Comparison of ENCODE assay signal across 8 cellular contexts in the genomic region with DNA sequence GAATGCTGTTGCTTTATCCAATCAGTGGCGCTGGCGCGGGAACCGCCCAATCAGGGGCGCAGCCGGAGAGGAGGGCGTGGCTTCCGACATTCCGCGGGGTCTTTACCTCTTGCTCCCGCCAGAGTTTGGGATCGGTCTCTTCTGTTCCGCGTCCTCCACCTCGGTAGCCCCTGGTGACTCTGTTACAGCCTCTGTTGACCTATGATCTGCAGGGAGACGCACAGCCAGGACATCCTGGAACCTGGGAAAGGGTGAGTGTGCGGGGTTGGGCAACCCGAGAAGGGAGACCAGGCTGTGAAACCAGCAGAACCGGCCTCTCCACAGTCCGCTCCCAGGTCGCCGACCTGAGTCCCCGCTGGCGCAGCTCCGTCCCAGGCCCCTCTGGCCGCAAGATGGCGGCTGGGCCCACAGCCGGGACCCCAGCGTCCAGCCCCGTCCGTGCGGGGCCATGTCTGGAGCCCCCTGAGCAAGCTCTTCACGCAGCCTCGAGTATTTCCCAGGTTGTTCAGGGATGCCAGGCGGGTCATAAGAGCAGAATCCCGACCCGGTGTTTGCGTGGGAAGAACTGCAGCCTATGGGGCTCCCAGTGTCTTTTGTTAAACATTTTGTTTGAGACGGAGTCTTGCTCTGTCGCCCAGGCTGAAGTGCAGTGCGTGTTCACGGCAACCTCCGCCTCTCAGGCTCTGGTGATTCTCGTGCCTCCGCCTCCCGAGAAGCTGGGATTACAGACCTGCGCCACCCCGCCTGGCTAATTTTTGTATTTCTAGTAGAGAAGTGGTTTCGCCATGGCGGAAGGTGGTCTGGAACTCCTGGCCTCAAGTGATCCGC. TPM values are rescaled to one million over a fixed set of nuclear protein-coding genes. Genes with fewer than 3 reads are reported as not detected.
A peak's percentile ranks its signal among the peaks of the same experiment; 100 is the strongest.
DNase-seq lines count a peak whose midpoint lies in the region; ATAC-seq and TF ChIP-seq lines count a peak whose summit lies in the region.

No MANE protein-coding gene starts in this region.

- DNase-seq in DMS53 treated with DMSO at 0.1 percent for 48 hours (lab: John Stamatoyannopoulos, UW; ENCODE audit: unreplicated experiment), result peak; percentile 65
- peak; percentile 78 for DNase-seq in H4 (ENCODE audit: low spot score)
- peak; percentile 62 to 85 for DNase-seq in NCI-H526 (lab: John Stamatoyannopoulos, UW)
- peak; percentile 85 to 86 for DNase-seq in activated T-cell treated with anti-CD3 and anti-CD28 coated beads, Interleukin-2, amount 50 U/mL, for 72 hours
- peak; percentile 19 for DNase-seq in esophagus squamous epithelium (lab: John Stamatoyannopoulos, UW)
- DNase-seq in naive B cell, result peak; percentile 83
- DNase-seq in stimulated activated CD8-positive, alpha-beta memory T cell treated with anti-CD3 and anti-CD28 coated beads, Interleukin-7, amount 100 ng/mL, for 4 hours (ENCODE audit: low read depth in 2 of 2), result peak; percentile 71 to 74

- H3K27me3 ChIP-seq in esophagus squamous epithelium, result no peaks in the 10 kb centered on the region

- H3K27ac Mint-ChIP-seq in activated T-cell treated with anti-CD3 and anti-CD28 coated beads, Interleukin-2, amount 50 U/mL, for 72 hours, result peak overlapping the region; percentile 46
- peak overlapping the region; percentile 44 to 95 (median 88) for H3K27ac Mint-ChIP-seq in naive B cell

- ATAC-seq in activated T-cell treated with anti-CD3 and anti-CD28 coated beads, Interleukin-2, amount 50 U/mL, for 72 hours (replicated peaks in 1 of 2), result peak; percentile 74 to 77
- peak; percentile 72 to 75 for ATAC-seq in naive B cell (ENCODE audit: low read depth in 2 of 2)
- ATAC-seq in HG02938 (IDR thresholded peaks at IDR 0.05; ENCODE audit: unreplicated experiment), result no peak

- H3K4me1 ChIP-seq in esophagus squamous epithelium, result peaks cover 0 to 33% (median 10%) of the 10 kb centered on the region in 3 donors

- H3K4me1 Mint-ChIP-seq in activated T-cell treated with anti-CD3 and anti-CD28 coated beads, Interleukin-2, amount 50 U/mL, for 72 hours (ENCODE audit: low read depth), result peaks cover 28% of the 10 kb centered on the region
- H3K4me1 Mint-ChIP-seq in naive B cell, result peaks cover 13 to 42% (median 39%) of the 10 kb centered on the region in 3 donors

- peak overlapping the region; percentile 90 to 92 for H3K4me3 Mint-ChIP-seq in activated T-cell treated with anti-CD3 and anti-CD28 coated beads, Interleukin-2, amount 50 U/mL, for 72 hours
- H3K4me3 Mint-ChIP-seq in naive B cell, result peak overlapping the region; percentile 92 to 99 (median 97)

- TF ChIP-seq CTCF in esophagus squamous epithelium (IDR thresholded peaks at IDR 0.05), result peak in 1 of 6 experiments; percentile 4

- intact Hi-C loops in esophagus squamous epithelium (cut with DNase I), result no loop called here

- peaks cover 0 to 1% of the 10 kb centered on the region in 2 donors for H3K9me3 Mint-ChIP-seq in activated T-cell treated with anti-CD3 and anti-CD28 coated beads, Interleukin-2, amount 50 U/mL, for 72 hours
- H3K9me3 Mint-ChIP-seq in naive B cell, result no peaks in the 10 kb centered on the region

- TF ChIP-seq POLR2A in esophagus squamous epithelium (IDR thresholded peaks at IDR 0.05), result peak in 1 of 4 donors; percentile 50

- peak overlapping the region; percentile 86 to 94 (median 94) for H3K27ac ChIP-seq in esophagus squamous epithelium

- peak overlapping the region; percentile 67 to 93 (median 72) for H3K4me3 ChIP-seq in esophagus squamous epithelium

- peaks cover 6 to 11% of the 10 kb centered on the region in 2 donors for H3K36me3 Mint-ChIP-seq in activated T-cell treated with anti-CD3 and anti-CD28 coated beads, Interleukin-2, amount 50 U/mL, for 72 hours (ENCODE audit: insufficient read depth in 2 of 2)
- no peaks in the 10 kb centered on the region for H3K36me3 Mint-ChIP-seq in naive B cell

- H3K36me3 ChIP-seq in esophagus squamous epithelium, result peaks cover 0 to 10% (median 0%) of the 10 kb centered on the region in 3 donors

- WGBS in esophagus squamous epithelium, 2 donors, result 0% methylated on average over 24 to 31 of the region's 51 CpGs

- no peaks in the 10 kb centered on the region for H3K9me3 ChIP-seq in esophagus squamous epithelium

- no peaks in the 10 kb centered on the region for H3K27me3 Mint-ChIP-seq in activated T-cell treated with anti-CD3 and anti-CD28 coated beads, Interleukin-2, amount 50 U/mL, for 72 hours (ENCODE audit: low read depth)
- no peaks in the 10 kb centered on the region for H3K27me3 Mint-ChIP-seq in naive B cell

RNA-seq across cellular contexts. Expression of a gene that starts 4.4 kb away (rescaled TPM):
- 2.8 and 5.4 TPM in 2 replicates for total RNA-seq in H4 (2014; rRNA removed; shearing (Covaris generic))
- 1 to 10 TPM; 4.7 to 7.0 TPM for total RNA-seq in activated T-cell treated with anti-CD3 and anti-CD28 coated beads, Interleukin-2, amount 50 U/mL, for 72 hours
- 1 to 10 TPM; 2.3 to 6.2 (median 2.5) TPM for total RNA-seq in esophagus squamous epithelium
- polyA plus RNA-seq in naive B cell (ENCODE audit: low read depth in 6 of 6), result 1 to 10 TPM; 1.0 to 4.3 (median 3.2) TPM

Comparison
In these comparisons a context has a peak if more than half of its experiments do, and no peak if none do; other contexts are left out.
1. DNase-seq: peak in every context shown above with its lines; median percentile 86 in activated T-cell treated with anti-CD3 and anti-CD28 coated beads, Interleukin-2, amount 50 U/mL, for 72 hours; 83 in naive B cell; 78 in H4; 74 in NCI-H526; 72 in stimulated activated CD8-positive, alpha-beta memory T cell treated with anti-CD3 and anti-CD28 coated beads, Interleukin-7, amount 100 ng/mL, for 4 hours; 65 in DMS53 treated with DMSO at 0.1 percent for 48 hours; 19 in esophagus squamous epithelium.